ENCODE assay signal across 1 cellular context in genomic region chr12:18242380-18243089, GRCh38.
TF ChIP-seq lines count a peak whose summit lies in the region.

No MANE protein-coding gene starts in this region.

TF ChIP-seq in K562, 482 proteins besides CTCF, POLR2A, EP300 and RAD21:
- TF ChIP-seq NFE2 (IDR thresholded peaks at IDR 0.05; ENCODE audit: low read depth) = peak; percentile 24; the same call in 1 of the 2 replicates
- TF ChIP-seq ZSCAN32 (CRISPR knock-in tag; IDR thresholded peaks at IDR 0.05) = no peak
- no peak for TF ChIP-seq DPF2 (IDR thresholded peaks at IDR 0.05)
- TF ChIP-seq EZH2 (IDR thresholded peaks at IDR 0.05; ENCODE audit: borderline replicate concordance, low read depth, low read length) = no peak
